In genomic region chr16:21260870-21261791, GRCh38 we compare ENCODE assay signal across 1 cellular context.
TF ChIP-seq lines count a peak whose summit lies in the region.

No MANE protein-coding gene starts in this region.

TF ChIP-seq in HepG2, 621 proteins besides CTCF, POLR2A, EP300 and RAD21 (continued from another document and continues in another):
- TF ChIP-seq HMGXB4 (CRISPR knock-in tag; IDR thresholded peaks at IDR 0.05; ENCODE audit: borderline replicate concordance in 1 of 2, low read depth in 1 of 2) (peak; percentile 49 to 64; a peak in 2 of 4 replicates), ZNF543 (CRISPR knock-in tag; IDR thresholded peaks at IDR 0.05) (no peak), LRRFIP1 (CRISPR knock-in tag; conservative IDR thresholded peaks at IDR 0.05) (peak; percentile 75; the same call in 1 of the 2 replicates), SMAD9 (CRISPR knock-in tag; IDR thresholded peaks at IDR 0.05) (no peak), ZNF121 (CRISPR knock-in tag; IDR thresholded peaks at IDR 0.05) (peak; percentile 29; the same call in 1 of the 2 replicates), ZBTB39 (CRISPR knock-in tag; IDR thresholded peaks at IDR 0.05) (no peak), KAT7 (CRISPR knock-in tag; IDR thresholded peaks at IDR 0.05; ENCODE audit: borderline replicate concordance) (0 out of 2 replicates have a peak, but pooled peaks have one; percentile 31), SALL1 (CRISPR knock-in tag; IDR thresholded peaks at IDR 0.05) (peak; percentile 93), ZBTB46 (CRISPR knock-in tag; IDR thresholded peaks at IDR 0.05; ENCODE audit: borderline replicate concordance) (no peak), ZNF713 (CRISPR knock-in tag; IDR thresholded peaks at IDR 0.05) (peak; percentile 58; the same call in 1 of the 2 replicates), RARA (CRISPR knock-in tag; IDR thresholded peaks at IDR 0.05) (peak; percentile 94), ZNF513 (CRISPR knock-in tag; conservative IDR thresholded peaks at IDR 0.05) (no peak), NFE2L2 (IDR thresholded peaks at IDR 0.05; ENCODE audit: low read length) (peak; percentile 85), DNMT3B (CRISPR knock-in tag; conservative IDR thresholded peaks at IDR 0.05) (peak; percentile 86), CBX1 (IDR thresholded peaks at IDR 0.05; ENCODE audit: low read depth) (peak; percentile 91), GABPA (IDR thresholded peaks at IDR 0.05; ENCODE audit: low read depth, low read length) (no peak), GABPA (CRISPR knock-in tag; IDR thresholded peaks at IDR 0.05; ENCODE audit: low read depth) (peak; percentile 32), HMG20A (CRISPR knock-in tag; IDR thresholded peaks at IDR 0.05; ENCODE audit: borderline replicate concordance) (peak; percentile 91), ZSCAN25 (CRISPR knock-in tag; IDR thresholded peaks at IDR 0.05) (peak; percentile 36), IKZF1 (IDR thresholded peaks at IDR 0.05) (no peak), ZNF136 (CRISPR knock-in tag; IDR thresholded peaks at IDR 0.05; ENCODE audit: low read depth) (no peak), CENPX (CRISPR knock-in tag; IDR thresholded peaks at IDR 0.05) (no peak), ZNF33A (CRISPR knock-in tag; IDR thresholded peaks at IDR 0.05; ENCODE audit: borderline replicate concordance) (no peak), TGIF2 (CRISPR knock-in tag; IDR thresholded peaks at IDR 0.05) (peak; percentile 76; the same call in 1 of the 2 replicates), KLF12 (CRISPR knock-in tag; IDR thresholded peaks at IDR 0.05; ENCODE audit: borderline replicate concordance) (peak; percentile 81; the same call in 1 of the 2 replicates), ZNF124 (CRISPR knock-in tag; IDR thresholded peaks at IDR 0.05) (peak; percentile 18; the same call in 1 of the 2 replicates), ZBTB3 (CRISPR knock-in tag; IDR thresholded peaks at IDR 0.05; ENCODE audit: borderline replicate concordance, low read depth) (no peak; the same call in 1 of the 2 replicates), KLF9 (CRISPR knock-in tag; IDR thresholded peaks at IDR 0.05; ENCODE audit: low read depth) (peak; percentile 85), HNF1B (CRISPR knock-in tag; IDR thresholded peaks at IDR 0.05) (peak; percentile 100), SALL2 (CRISPR knock-in tag; IDR thresholded peaks at IDR 0.05) (peak; percentile 64), DDIT3 (CRISPR knock-in tag; IDR thresholded peaks at IDR 0.05) (no peak), ZNF615 (CRISPR knock-in tag; IDR thresholded peaks at IDR 0.05; ENCODE audit: borderline replicate concordance) (no peak), MIER2 (CRISPR knock-in tag; IDR thresholded peaks at IDR 0.05) (peak; percentile 36; the same call in 1 of the 2 replicates), TMF1 (CRISPR knock-in tag; IDR thresholded peaks at IDR 0.05; ENCODE audit: low read depth) (no peak), GTF3A (CRISPR knock-in tag; conservative IDR thresholded peaks at IDR 0.05) (no peak), ZGPAT (CRISPR knock-in tag; IDR thresholded peaks at IDR 0.05) (peak; percentile 97), MTF1 (CRISPR knock-in tag; IDR thresholded peaks at IDR 0.05) (no peak), DZIP1 (CRISPR knock-in tag; IDR thresholded peaks at IDR 0.05) (no peak), ZNF629 (CRISPR knock-in tag; conservative IDR thresholded peaks at IDR 0.05) (peak; percentile 62), ZFP36L1 (CRISPR knock-in tag; IDR thresholded peaks at IDR 0.05) (peak; percentile 81; the same call in 1 of the 2 replicates), ZBED4 (CRISPR knock-in tag; IDR thresholded peaks at IDR 0.05; ENCODE audit: borderline replicate concordance) (peak; percentile 93; the same call in 1 of the 2 replicates), ZSCAN9 (CRISPR knock-in tag; IDR thresholded peaks at IDR 0.05; ENCODE audit: borderline replicate concordance) (peak; percentile 77), NFE2L1 (CRISPR knock-in tag; IDR thresholded peaks at IDR 0.05; ENCODE audit: borderline replicate concordance) (peak; percentile 22; the same call in 1 of the 2 replicates)
